Comparison of ENCODE assay signal across 16 cellular contexts in the genomic region with DNA sequence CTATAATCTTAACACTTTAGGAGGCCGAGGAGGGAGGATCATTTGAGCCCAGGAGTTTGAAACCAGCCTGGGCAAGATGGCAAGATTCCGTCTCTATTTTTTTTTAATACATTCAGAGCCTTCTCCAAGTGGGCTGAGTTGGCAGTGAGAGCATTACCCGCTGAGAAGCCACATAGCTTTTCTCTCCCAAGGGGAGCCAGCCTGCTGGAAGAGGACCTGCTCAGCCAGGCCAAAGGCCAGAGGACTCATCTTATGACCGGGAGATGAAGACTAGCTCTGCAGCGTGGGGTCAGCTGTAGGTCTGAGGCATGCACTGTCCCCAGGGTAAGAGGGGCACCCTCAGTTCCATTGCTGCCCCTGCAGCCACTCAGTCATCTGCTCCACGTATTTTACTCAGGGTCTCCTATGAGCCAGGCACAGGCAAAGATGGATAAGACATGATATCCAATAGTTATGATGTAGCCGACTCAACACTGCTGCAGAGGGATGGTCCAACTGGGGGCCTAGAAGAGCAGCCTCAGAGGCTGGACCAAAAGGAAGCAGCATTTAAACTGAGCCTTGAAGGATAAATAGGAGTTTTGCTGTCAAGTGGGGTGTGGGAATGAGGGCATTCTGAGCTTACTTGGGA. TPM values are rescaled to one million over a fixed set of nuclear protein-coding genes. Genes with fewer than 3 reads are reported as not detected.
A peak's percentile ranks its signal among the peaks of the same experiment; 100 is the strongest.
DNase-seq lines count a peak whose midpoint lies in the region; ATAC-seq and TF ChIP-seq lines count a peak whose summit lies in the region.
"Had no signal": no experiment of that assay in that cellular context is flagged by ENCODE, and none has a peak within 500 bp of the region (broad histone marks: within the 10 kb centered on the region; RNA-seq: fewer than 3 reads in every experiment).

No MANE protein-coding gene starts in this region.

- 82 to 84% methylated on average over 7 of the region's 7 CpGs for WGBS in esophagus, 2 donors
- 80% methylated on average over 7 of the region's 7 CpGs for WGBS in prostate gland

- no peak for TF ChIP-seq POLR2A in prostate gland (IDR thresholded peaks at IDR 0.05)

- H3K27me3 ChIP-seq in MG63: no peaks in the 10 kb centered on the region
- H3K27me3 ChIP-seq in esophagus (ENCODE audit: control insufficient read depth in 1 of 2, insufficient read depth in 2 of 2, low read length in 2 of 2): no peaks in the 10 kb centered on the region
- H3K27me3 ChIP-seq in prostate gland (replicated peaks; ENCODE audit: insufficient read depth): no peaks in the 10 kb centered on the region

- no peak for ATAC-seq in HG02981 (IDR thresholded peaks at IDR 0.05; ENCODE audit: unreplicated experiment)

- peak overlapping the region; percentile 38 for H3K4me3 Mint-ChIP-seq in T-helper 2 cell treated with Interferon-gamma antibody and Interleukin-4, amounts not matched to agents 5 μg/mL and 100 μg/mL, for 36 hours
- peak overlapping the region; percentile 25 for H3K4me3 Mint-ChIP-seq in progenitor cell of endocrine pancreas (ENCODE audit: low read depth)

- H3K27ac Mint-ChIP-seq in T-helper 2 cell treated with Interferon-gamma antibody and Interleukin-4, amounts not matched to agents 5 μg/mL and 100 μg/mL, for 36 hours: peak overlapping the region; percentile 22
- H3K27ac Mint-ChIP-seq in progenitor cell of endocrine pancreas: no peak overlapping the region
- H3K27ac Mint-ChIP-seq: activated CD4-positive, alpha-beta T cell treated with anti-CD3 and anti-CD28 coated beads, Interleukin-2, amount 10 ng/mL, durations not matched to agents 7 days and 5 days had no signal

- no peak for DNase-seq in T-helper 2 cell treated with Interferon-gamma antibody and Interleukin-4, amounts not matched to agents 5 μg/mL and 100 μg/mL, for 36 hours (ENCODE audit: low spot score)
- no peak for DNase-seq in T-helper 2 cell
- DNase-seq in MG63: peak; percentile 27
- DNase-seq in progenitor cell of endocrine pancreas (ENCODE audit: low spot score, unreplicated experiment): no peak
- DNase-seq in prostate gland (ENCODE audit: low spot score): no peak
- no peak for DNase-seq in NCI-H2171 treated with DMSO at 0.1 percent for 48 hours (lab: John Stamatoyannopoulos, UW)
- DNase-seq: 8988T; activated CD4-positive, alpha-beta T cell treated with anti-CD3 and anti-CD28 coated beads, Interleukin-2, amount 10 ng/mL, durations not matched to agents 7 days and 5 days; COR-L47; NCI-H1092; NCI-H345; OCI-M1; small intestine; SW 1271 had no signal

- H3K36me3 ChIP-seq in MG63 (peaks cover 18% of the 10 kb centered on the region), esophagus (ENCODE audit: control insufficient read depth in 2 of 2, insufficient read depth in 2 of 2, low read length in 1 of 2) (no peaks in the 10 kb centered on the region), prostate gland (no peaks in the 10 kb centered on the region)

- TF ChIP-seq CTCF in progenitor cell of endocrine pancreas (IDR thresholded peaks at IDR 0.05; ENCODE audit: unreplicated experiment) (no peak), prostate gland (IDR thresholded peaks at IDR 0.05) (no peak)

- H3K9me3 Mint-ChIP-seq in T-helper 2 cell treated with Interferon-gamma antibody and Interleukin-4, amounts not matched to agents 5 μg/mL and 100 μg/mL, for 36 hours: no peaks in the 10 kb centered on the region
- H3K9me3 Mint-ChIP-seq in progenitor cell of endocrine pancreas (ENCODE audit: low read depth): no peaks in the 10 kb centered on the region
- H3K9me3 Mint-ChIP-seq: activated CD4-positive, alpha-beta T cell treated with anti-CD3 and anti-CD28 coated beads, Interleukin-2, amount 10 ng/mL, durations not matched to agents 7 days and 5 days had no signal

- H3K9me3 ChIP-seq in MG63: no peaks in the 10 kb centered on the region
- H3K9me3 ChIP-seq in esophagus (ENCODE audit: control insufficient read depth in 2 of 2, insufficient read depth in 1 of 2, low read depth in 1 of 2, low read length in 1 of 2): no peaks in the 10 kb centered on the region
- no peaks in the 10 kb centered on the region for H3K9me3 ChIP-seq in prostate gland

- H3K4me3 ChIP-seq in MG63 (no peak overlapping the region), esophagus (ENCODE audit: low read depth in 1 of 2, low read length in 2 of 2) (no peak overlapping the region), prostate gland (no peak overlapping the region)

- H3K4me1 Mint-ChIP-seq in T-helper 2 cell treated with Interferon-gamma antibody and Interleukin-4, amounts not matched to agents 5 μg/mL and 100 μg/mL, for 36 hours (ENCODE audit: low read depth): peaks cover 7% of the 10 kb centered on the region
- H3K4me1 Mint-ChIP-seq in progenitor cell of endocrine pancreas (ENCODE audit: low read depth): peaks cover 10% of the 10 kb centered on the region

- peak overlapping the region; percentile 27 to 94 for H3K27ac ChIP-seq in esophagus (ENCODE audit: low read depth in 2 of 2, low read length in 1 of 2)
- H3K27ac ChIP-seq in prostate gland: peak overlapping the region in 1 of 2 donors; percentile 92

- no peaks in the 10 kb centered on the region for H3K36me3 Mint-ChIP-seq in T-helper 2 cell treated with Interferon-gamma antibody and Interleukin-4, amounts not matched to agents 5 μg/mL and 100 μg/mL, for 36 hours (ENCODE audit: low read depth)
- H3K36me3 Mint-ChIP-seq in progenitor cell of endocrine pancreas (ENCODE audit: insufficient read depth): no peaks in the 10 kb centered on the region

- H3K27me3 Mint-ChIP-seq in T-helper 2 cell treated with Interferon-gamma antibody and Interleukin-4, amounts not matched to agents 5 μg/mL and 100 μg/mL, for 36 hours (ENCODE audit: low read depth): peaks cover 31% of the 10 kb centered on the region
- peaks cover 51% of the 10 kb centered on the region for H3K27me3 Mint-ChIP-seq in progenitor cell of endocrine pancreas

- intact Hi-C loops in prostate gland (cut with DNase I): no loop called here

- peaks cover 0 to 6% of the 10 kb centered on the region in 2 donors for H3K4me1 ChIP-seq in esophagus (ENCODE audit: control insufficient read depth in 2 of 2, insufficient read depth in 2 of 2, low read length in 1 of 2)
- H3K4me1 ChIP-seq in prostate gland (replicated peaks): no peaks in the 10 kb centered on the region

RNA-seq across cellular contexts. Expression of a gene that starts 1.8 kb away (rescaled TPM):
- 47.5 and 63.5 TPM in 2 replicates for total RNA-seq in MG63 (2014; rRNA removed; shearing (Covaris generic); ENCODE audit: low replicate concordance)
- polyA plus RNA-seq in esophagus: 1 to 10 TPM; 6.4 to 9.6 TPM
- total RNA-seq in progenitor cell of endocrine pancreas (14.3 and 14.7 TPM in 2 replicates), prostate gland (10 to 100 TPM; 32.8 to 35.3 TPM)

RNA-seq across cellular contexts. Expression of a gene that starts 24.7 kb away (rescaled TPM):
- total RNA-seq in MG63 (2014; rRNA removed; shearing (Covaris generic); ENCODE audit: low replicate concordance): 14.2 and 20.0 TPM in 2 replicates
- polyA plus RNA-seq in esophagus: 10 to 100 TPM in 1 of 2 donors, 1 to 10 TPM in 1; 9.8 to 15.3 TPM
- total RNA-seq in progenitor cell of endocrine pancreas (4.3 TPM in 2 replicates), prostate gland (10 to 100 TPM; 17.0 to 28.6 TPM)

RNA-seq across cellular contexts. Expression of a gene that starts 25.2 kb away (rescaled TPM):
- 9.2 and 18.2 TPM in 2 replicates for total RNA-seq in MG63 (2014; rRNA removed; shearing (Covaris generic); ENCODE audit: low replicate concordance)
- polyA plus RNA-seq in esophagus: 10 to 100 TPM in 1 of 2 donors, 1 to 10 TPM in 1; 9.6 to 14.3 TPM
- total RNA-seq in progenitor cell of endocrine pancreas: 43.4 and 44.2 TPM in 2 replicates
- total RNA-seq in prostate gland: 10 to 100 TPM; 15.3 to 41.4 TPM
